8 cellular contexts compared by ENCODE assay signal in the genomic region with DNA sequence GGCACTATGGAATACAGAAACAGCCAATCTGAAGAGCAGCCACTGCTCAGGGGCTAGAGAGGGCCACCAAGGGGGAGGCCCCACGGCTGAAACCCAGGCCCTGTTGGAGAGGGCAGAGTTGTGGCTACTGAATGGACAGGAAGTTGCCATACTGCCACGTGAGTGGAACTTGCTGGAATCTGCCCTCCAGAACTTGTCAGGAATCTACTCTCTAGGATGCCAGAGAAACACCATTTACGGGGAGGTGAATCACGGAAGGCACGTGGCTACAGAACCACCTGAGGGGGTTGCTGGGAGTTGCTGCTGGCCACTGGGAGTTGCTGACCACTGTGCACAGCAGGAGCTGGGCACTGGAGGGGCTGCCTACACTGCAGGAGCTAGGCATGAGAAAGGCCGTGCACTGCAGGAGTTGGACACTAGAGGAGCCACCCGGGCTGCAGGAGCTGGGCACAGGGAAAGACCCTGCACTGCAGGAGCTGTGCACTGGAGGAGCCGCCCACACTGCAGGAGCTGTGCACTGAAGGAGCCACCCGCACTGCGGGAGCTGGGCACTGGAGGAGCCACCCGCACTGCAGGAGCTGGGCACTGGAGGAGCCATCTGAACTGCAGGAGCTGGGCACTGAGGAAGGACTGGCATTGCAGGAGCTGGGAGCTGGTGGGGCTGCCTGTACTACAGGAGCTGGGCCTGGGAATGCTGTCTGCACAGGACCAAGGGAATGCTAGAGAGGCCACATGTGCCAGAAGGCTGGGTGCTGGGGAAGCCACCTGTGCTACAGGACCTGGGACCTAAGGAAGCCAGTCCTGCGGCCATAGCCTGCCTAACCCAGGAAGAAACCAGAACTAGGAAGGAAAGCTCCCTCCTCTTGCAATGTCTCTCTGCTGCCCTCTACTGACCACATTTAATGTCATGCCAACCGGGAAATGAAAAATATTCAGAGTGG.
DNase-seq lines count a peak whose midpoint lies in the region; ATAC-seq, FAIRE-seq and TF ChIP-seq lines count a peak whose summit lies in the region.

No MANE protein-coding gene starts in this region.

- H3K9me3 Mint-ChIP-seq in astrocyte (ENCODE audit: unreplicated experiment) = no peaks in the 10 kb centered on the region

- H3K4me2 ChIP-seq in SK-N-SH (no peak overlapping the region), astrocyte (ENCODE audit: low read length) (peak overlapping the region; percentile 41)

- peaks cover 51% of the 10 kb centered on the region for H3K27me3 Mint-ChIP-seq in astrocyte (ENCODE audit: low read depth, unreplicated experiment)

- no peaks in the 10 kb centered on the region for H3K36me3 ChIP-seq in SK-N-SH (replicated peaks in 1 of 2; ENCODE audit: control insufficient read depth in 1 of 2, insufficient read depth in 2 of 2, low read length in 1 of 2)
- H3K36me3 ChIP-seq in astrocyte (ENCODE audit: insufficient read depth, low read length) = no peaks in the 10 kb centered on the region
- no peaks in the 10 kb centered on the region for H3K36me3 ChIP-seq in right atrium auricular region

- H4K20me1 ChIP-seq in SK-N-SH (ENCODE audit: insufficient read depth) (no peaks in the 10 kb centered on the region), astrocyte (ENCODE audit: insufficient read depth, low read length) (no peaks in the 10 kb centered on the region)

- no peak for ATAC-seq in GM19324 (IDR thresholded peaks at IDR 0.05; ENCODE audit: low FRiP score, unreplicated experiment)

- CTCF ChIA-PET in SK-N-SH (lab: Yijun Ruan, JAX) = interaction anchor here (0.5 to 3.3 kb wide), 134 partner anchors 10 to 1498 kb away, joined by 3 to 75 read pairs (median 4); partner anchors contain the start of genes MECR, PTPRU and SRSF4

- H3F3A ChIP-seq in SK-N-SH (replicated peaks; ENCODE audit: insufficient read depth) = no peaks in the 10 kb centered on the region

- no peak for FAIRE-seq in astrocyte (lab: Jason Lieb, UNC)

- H2AFZ ChIP-seq in SK-N-SH (ENCODE audit: low read depth) (no peak overlapping the region; the same call in 1 of the 2 replicates), astrocyte (ENCODE audit: low read depth, low read length) (no peak overlapping the region)

- peak; percentile 50 to 77 for DNase-seq in NCI-H524 (lab: John Stamatoyannopoulos, UW)
- no peak for DNase-seq in NCI-H524 treated with DMSO at 0.1 percent for 48 hours (lab: John Stamatoyannopoulos, UW)
- DNase-seq in NCI-H1092 (lab: John Stamatoyannopoulos, UW) = peak; percentile 86
- peak; percentile 85 for DNase-seq in SK-N-SH
- peak; percentile 71 for DNase-seq in astrocyte (ENCODE audit: low read depth)
- DNase-seq in right atrium auricular region (ENCODE audit: low spot score) = peak; percentile 64
- peak; percentile 8 for DNase-seq in pulmonary artery endothelial cell (ENCODE audit: low read depth, low spot score)

- H3K4me3 Mint-ChIP-seq in astrocyte (ENCODE audit: unreplicated experiment) = no peak overlapping the region

- WGBS in SK-N-SH (ENCODE audit: low lambda C conversion rate) = 22% methylated on average over 12 of the region's 13 CpGs

- no peak for TF ChIP-seq EP300 in SK-N-SH (IDR thresholded peaks at IDR 0.05; ENCODE audit: borderline replicate concordance in 1 of 2, low read depth in 1 of 2, low read length in 1 of 2)

- H3K36me3 Mint-ChIP-seq in astrocyte (ENCODE audit: low read depth, unreplicated experiment) = no peaks in the 10 kb centered on the region

- H3K9me3 ChIP-seq in SK-N-SH (no peaks in the 10 kb centered on the region), astrocyte (ENCODE audit: insufficient read depth, low read depth, low read length) (no peaks in the 10 kb centered on the region), right atrium auricular region (no peaks in the 10 kb centered on the region)

- H3K4me1 Mint-ChIP-seq in astrocyte (ENCODE audit: low read depth, unreplicated experiment) = peaks cover 10% of the 10 kb centered on the region

- H3K27me3 ChIP-seq in SK-N-SH (ENCODE audit: insufficient read depth) = no peaks in the 10 kb centered on the region
- peaks cover 8% of the 10 kb centered on the region for H3K27me3 ChIP-seq in astrocyte (ENCODE audit: insufficient read depth, low read length)
- H3K27me3 ChIP-seq in right atrium auricular region = no peaks in the 10 kb centered on the region

- H3K4me1 ChIP-seq in SK-N-SH (ENCODE audit: control insufficient read depth in 1 of 2, insufficient read depth in 2 of 2, low read depth in 1 of 2, low read length in 1 of 2) (peaks cover 11 to 36% of the 10 kb centered on the region in 2 experiments; a peak in 3 of 4 replicates), astrocyte (ENCODE audit: insufficient read depth, low read length) (peaks cover 18% of the 10 kb centered on the region), right atrium auricular region (peaks cover 0 to 6% of the 10 kb centered on the region in 2 donors)

- POLR2A ChIA-PET in SK-N-SH (lab: Yijun Ruan, JAX) = interaction anchor here (0.8 to 1.0 kb wide), 2 partner anchors 42 to 93 kb away, joined by 3 read pairs; no protein-coding TSS in a partner anchor

- H3K79me2 ChIP-seq in SK-N-SH (ENCODE audit: insufficient read depth) (no peaks in the 10 kb centered on the region), astrocyte (ENCODE audit: insufficient read depth, low read length) (no peaks in the 10 kb centered on the region)

- peak overlapping the region in 1 of 2 experiments; percentile 30; a peak in 1 of 4 replicates for H3K27ac ChIP-seq in SK-N-SH (ENCODE audit: low read depth in 2 of 2, low read length in 1 of 2)
- H3K27ac ChIP-seq in astrocyte (ENCODE audit: low read depth, low read length) = no peak overlapping the region
- no peak overlapping the region for H3K27ac ChIP-seq in right atrium auricular region

- H3K4me3 ChIP-seq in SK-N-SH (ENCODE audit: low read depth in 2 of 2, low read length in 1 of 2) (peak overlapping the region in 1 of 2 experiments; percentile 28; a peak in 1 of 4 replicates), astrocyte (ENCODE audit: insufficient read depth, low read depth, low read length) (no peak overlapping the region), right atrium auricular region (no peak overlapping the region)

- no peaks in the 10 kb centered on the region for H3K9me2 ChIP-seq in SK-N-SH

- TF ChIP-seq CTCF in SK-N-SH (IDR thresholded peaks at IDR 0.05) (peak; percentile 78), astrocyte (IDR thresholded peaks at IDR 0.05; ENCODE audit: insufficient read depth, low read depth, low read length) (peak; percentile 86), right atrium auricular region (IDR thresholded peaks at IDR 0.05) (peak; percentile 69 to 89)

- peak; percentile 86 for TF ChIP-seq RAD21 in SK-N-SH (IDR thresholded peaks at IDR 0.05; ENCODE audit: low read length)

- no peak overlapping the region for H3K9ac ChIP-seq in SK-N-SH
- no peak overlapping the region for H3K9ac ChIP-seq in astrocyte (ENCODE audit: low read length)

- H3K27ac Mint-ChIP-seq in astrocyte (ENCODE audit: unreplicated experiment) = peak overlapping the region; percentile 41

TF ChIP-seq in SK-N-SH, 30 proteins besides CTCF, POLR2A, EP300 and RAD21:
- no peak for TF ChIP-seq REST (IDR thresholded peaks at IDR 0.05; ENCODE audit: low read depth, low read length)
- peak; percentile 42 for TF ChIP-seq CHD2 (IDR thresholded peaks at IDR 0.05; ENCODE audit: low read length, partially characterized antibody)
- TF ChIP-seq SMC3 (IDR thresholded peaks at IDR 0.05; ENCODE audit: low read depth, low read length) = peak; percentile 71
